In the genomic region with DNA sequence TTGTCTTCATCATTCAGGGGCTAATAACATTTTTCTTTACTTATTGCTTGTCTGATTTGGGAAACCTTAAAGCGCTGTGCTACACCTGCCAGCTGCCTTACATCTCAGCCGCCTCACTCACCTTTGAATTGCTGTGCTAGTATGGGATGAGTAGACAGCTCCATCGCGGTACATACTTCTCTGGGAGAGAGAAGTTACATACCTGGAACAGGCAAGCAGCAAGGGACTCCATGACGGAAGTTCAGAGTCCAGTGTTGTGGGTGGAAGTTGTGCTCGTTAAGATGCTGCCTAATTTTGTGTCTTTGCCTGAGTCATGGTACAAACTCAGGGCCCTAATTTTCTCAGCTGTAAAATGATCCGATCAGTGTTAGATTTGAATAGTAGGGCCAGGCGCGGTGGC, we compare ENCODE assay signal across 2 cellular contexts.
TF ChIP-seq lines count a peak whose summit lies in the region.

No MANE protein-coding gene starts in this region.

TF ChIP-seq in SK-N-SH, 30 proteins besides CTCF, POLR2A, EP300 and RAD21 (continued from another document):
- no peak for TF ChIP-seq ZBTB33 (IDR thresholded peaks at IDR 0.05; ENCODE audit: borderline replicate concordance, low read depth)

TF ChIP-seq in SK-N-SH treated with all-trans-retinoic acid at 6 μM for 48 hours, 23 proteins besides CTCF, POLR2A, EP300 and RAD21 (continued from another document):
- TF ChIP-seq PATZ1 (CRISPR knock-in tag; IDR thresholded peaks at IDR 0.05; ENCODE audit: borderline replicate concordance) (no peak), SNAI2 (CRISPR knock-in tag; IDR thresholded peaks at IDR 0.05) (no peak)
TF ChIP-seq in SK-N-SH treated with all-trans-retinoic acid at 6 μM for 48 hours: peak in this region for 0.
